Comparison of ENCODE assay signal across 8 cellular contexts in genomic region chr7:88218836-88219605, GRCh38. TPM values are rescaled to one million over a fixed set of nuclear protein-coding genes. Genes with fewer than 3 reads are reported as not detected.
DNase-seq lines count a peak whose midpoint lies in the region; ATAC-seq and TF ChIP-seq lines count a peak whose summit lies in the region.

No MANE protein-coding gene starts in this region.

- H3K4me1 ChIP-seq in mucosa of rectum (ENCODE audit: control insufficient read depth in 2 of 2, insufficient read depth in 2 of 2, low read length in 2 of 2) (peaks cover 17 to 20% of the 10 kb centered on the region in 2 donors), suprapubic skin (peaks cover 19% of the 10 kb centered on the region)

- H3K4me3 ChIP-seq in AG09309 (ENCODE audit: control insufficient read depth, low read depth, low read length) (peak overlapping the region; percentile 70), mucosa of rectum (ENCODE audit: low read length in 2 of 2) (peak overlapping the region; percentile 78 to 96), suprapubic skin (peak overlapping the region; percentile 83)

- H3K27ac ChIP-seq in epithelial cell of prostate: peak overlapping the region; percentile 72
- H3K27ac ChIP-seq in mucosa of rectum (ENCODE audit: low read depth in 2 of 2, low read length in 2 of 2): peak overlapping the region; percentile 92
- no peak overlapping the region for H3K27ac ChIP-seq in suprapubic skin

- TF ChIP-seq CTCF in AG09309 (IDR thresholded peaks at IDR 0.05; ENCODE audit: control insufficient read depth, insufficient read depth, low read depth, low read length, missing control alignments) (no peak), suprapubic skin (IDR thresholded peaks at IDR 0.05) (no peak)

- H3K36me3 ChIP-seq in mucosa of rectum (ENCODE audit: control insufficient read depth in 2 of 2, insufficient read depth in 2 of 2, low read length in 2 of 2) (peaks cover 17 to 31% of the 10 kb centered on the region in 2 donors), suprapubic skin (peaks cover 19% of the 10 kb centered on the region)

- H3K9ac ChIP-seq in mucosa of rectum (ENCODE audit: low read depth in 1 of 2, low read length in 2 of 2): peak overlapping the region; percentile 96 to 98

- no peak for TF ChIP-seq POLR2A in suprapubic skin (IDR thresholded peaks at IDR 0.05)

- ATAC-seq in GM18861 (IDR thresholded peaks at IDR 0.05; ENCODE audit: unreplicated experiment) (peak; percentile 26), HG03045 (IDR thresholded peaks at IDR 0.05; ENCODE audit: unreplicated experiment) (peak; percentile 24)

- DNase-seq in AG09309 (ENCODE audit: low read depth) (no peak), NCI-H526 (lab: John Stamatoyannopoulos, UW) (peak; percentile 41 to 74), epithelial cell of prostate (ENCODE audit: low read depth, low spot score) (no peak), suprapubic skin (ENCODE audit: low spot score in 2 of 2) (peak in 1 of 2 donors; percentile 66)
- DNase-seq in activated CD8-positive, alpha-beta memory T cell treated with anti-CD3 and anti-CD28 coated beads for 24 hours: peak; percentile 63

- WGBS in suprapubic skin: 1% methylated on average over 27 of the region's 27 CpGs

- H3K27me3 ChIP-seq in mucosa of rectum (ENCODE audit: control insufficient read depth in 2 of 2, insufficient read depth in 2 of 2, low read length in 2 of 2): no peaks in the 10 kb centered on the region
- no peaks in the 10 kb centered on the region for H3K27me3 ChIP-seq in suprapubic skin

- H3K9me3 ChIP-seq in mucosa of rectum (ENCODE audit: control insufficient read depth in 2 of 2, low read length in 2 of 2): no peaks in the 10 kb centered on the region
- no peaks in the 10 kb centered on the region for H3K9me3 ChIP-seq in suprapubic skin

- TF ChIP-seq EP300 in suprapubic skin (IDR thresholded peaks at IDR 0.05): no peak

RNA-seq across cellular contexts. Expression of gene SRI, which starts 0.8 kb away (rescaled TPM):
- 10 to 100 TPM; 36.7 to 50.6 (median 42.2) TPM for total RNA-seq in suprapubic skin

Comparison
In these comparisons a context has a peak if more than half of its experiments do, and no peak if none do; other contexts are left out.
1. DNase-seq: peak in NCI-H526 (2 of 2) and activated CD8-positive, alpha-beta memory T cell treated with anti-CD3 and anti-CD28 coated beads for 24 hours (single experiment); none in AG09309 (single experiment) and epithelial cell of prostate (single experiment).
2. Peak in every context shown above with its lines, with median percentiles within 50 percentile points of each other: H3K4me3 ChIP-seq.